Comparison of ENCODE assay signal across 8 cellular contexts in genomic region chr20:3888622-3889488, GRCh38. TPM values are rescaled to one million over a fixed set of nuclear protein-coding genes. Genes with fewer than 3 reads are reported as not detected.
A peak's percentile ranks its signal among the peaks of the same experiment; 100 is the strongest.
DNase-seq lines count a peak whose midpoint lies in the region; ATAC-seq and TF ChIP-seq lines count a peak whose summit lies in the region.

TSS of gene PANK2 (plus strand) at chr20:3889387.

- H3F3A ChIP-seq in DOHH2 (ENCODE audit: control insufficient read depth, insufficient read depth): no peaks in the 10 kb centered on the region

- WGBS in esophagus, 2 donors: 0 to 1% methylated on average over 59 to 71 of the region's 72 CpGs

- peaks cover 18% of the 10 kb centered on the region for H4K20me1 ChIP-seq in DOHH2 (ENCODE audit: control insufficient read depth, insufficient read depth, low read depth, low read length)

- peak; percentile 22 for TF ChIP-seq CTCF in DOHH2 (IDR thresholded peaks at IDR 0.05; ENCODE audit: low read depth, low read length, poor library complexity, severe bottlenecking)
- peak in 5 of 6 experiments; percentile 18 to 48 (median 40) for TF ChIP-seq CTCF in Peyer's patch (IDR thresholded peaks at IDR 0.05)

- peaks cover 73% of the 10 kb centered on the region for H3K79me2 ChIP-seq in DOHH2 (ENCODE audit: control insufficient read depth, low read length)

- H3K9me2 ChIP-seq in DOHH2 (replicated peaks; ENCODE audit: control insufficient read depth, low read length): no peaks in the 10 kb centered on the region

- H3K27ac ChIP-seq in DOHH2 (ENCODE audit: low read depth, low read length) (peak within 1 kb of the TSS; percentile 84), KOPT-K1 (ENCODE audit: low read depth, low read length, poor library complexity, severe bottlenecking) (peak within 1 kb of the TSS; percentile 97), Peyer's patch (peak within 1 kb of the TSS; percentile 95 to 99 (median 98)), esophagus (ENCODE audit: low read depth in 2 of 2, low read length in 1 of 2) (peak within 1 kb of the TSS; percentile 94), muscle layer of colon (ENCODE audit: low read depth, low read length) (peak within 1 kb of the TSS; percentile 90)

- peak; percentile 90 for ATAC-seq in GM21786 (IDR thresholded peaks at IDR 0.05; ENCODE audit: unreplicated experiment)

- peak within 1 kb of the TSS; percentile 79 for H3K4me2 ChIP-seq in DOHH2 (ENCODE audit: low read length)

- H3K9me3 ChIP-seq in DOHH2 (ENCODE audit: control insufficient read depth, insufficient read depth, low read length) (no peaks in the 10 kb centered on the region), KOPT-K1 (ENCODE audit: insufficient read depth, low read length, poor library complexity, severe bottlenecking) (no peaks in the 10 kb centered on the region), Peyer's patch (no peaks in the 10 kb centered on the region), esophagus (ENCODE audit: control insufficient read depth in 2 of 2, insufficient read depth in 1 of 2, low read depth in 1 of 2, low read length in 1 of 2) (no peaks in the 10 kb centered on the region), muscle layer of colon (ENCODE audit: low read length) (no peaks in the 10 kb centered on the region)

- H3K4me3 ChIP-seq in DOHH2 (ENCODE audit: low read length): peak within 1 kb of the TSS; percentile 76
- H3K4me3 ChIP-seq in Peyer's patch: peak within 1 kb of the TSS; percentile 96 to 100 (median 98)
- peak within 1 kb of the TSS; percentile 82 to 95 for H3K4me3 ChIP-seq in esophagus (ENCODE audit: low read depth in 1 of 2, low read length in 2 of 2)
- peak within 1 kb of the TSS; percentile 75 to 98 for H3K4me3 ChIP-seq in muscle layer of colon (ENCODE audit: low read depth in 1 of 2, low read length in 2 of 2)

- peaks cover 52% of the 10 kb centered on the region for H3K36me3 ChIP-seq in DOHH2 (ENCODE audit: control insufficient read depth, low read length)
- peaks cover 42% of the 10 kb centered on the region for H3K36me3 ChIP-seq in KOPT-K1 (ENCODE audit: insufficient read depth, low read length)
- no peaks in the 10 kb centered on the region for H3K36me3 ChIP-seq in Peyer's patch
- no peaks in the 10 kb centered on the region for H3K36me3 ChIP-seq in esophagus (ENCODE audit: control insufficient read depth in 2 of 2, insufficient read depth in 2 of 2, low read length in 1 of 2)
- H3K36me3 ChIP-seq in muscle layer of colon (ENCODE audit: insufficient read depth, low read length): no peaks in the 10 kb centered on the region

- H3K27me3 ChIP-seq in DOHH2 (ENCODE audit: control insufficient read depth, low read length) (no peaks in the 10 kb centered on the region), Peyer's patch (no peaks in the 10 kb centered on the region), esophagus (ENCODE audit: control insufficient read depth in 1 of 2, insufficient read depth in 2 of 2, low read length in 2 of 2) (no peaks in the 10 kb centered on the region), muscle layer of colon (ENCODE audit: control insufficient read depth in 1 of 2, insufficient read depth in 2 of 2, low read length in 2 of 2) (no peaks in the 10 kb centered on the region)

- peak; percentile 85 to 92 for TF ChIP-seq POLR2A in Peyer's patch (IDR thresholded peaks at IDR 0.05)

- DNase-seq in Peyer's patch: peak; percentile 97 to 100 (median 98)
- DNase-seq in activated T-cell treated with anti-CD3 and anti-CD28 coated beads, Interleukin-2, amount 50 U/mL, for 48 hours: peak; percentile 98
- peak; percentile 97 for DNase-seq in stimulated activated CD8-positive, alpha-beta memory T cell treated with anti-CD3 and anti-CD28 coated beads, Interleukin-7, amount 100 ng/mL, for 24 hours (ENCODE audit: low read depth)

- peak within 1 kb of the TSS; percentile 95 for H3K9ac ChIP-seq in muscle layer of colon (ENCODE audit: low read length)

- H3K4me1 ChIP-seq in DOHH2 (ENCODE audit: control insufficient read depth, low read length): peaks cover 36% of the 10 kb centered on the region
- H3K4me1 ChIP-seq in Peyer's patch: peaks cover 0 to 45% (median 4%) of the 10 kb centered on the region in 4 donors
- H3K4me1 ChIP-seq in esophagus (ENCODE audit: control insufficient read depth in 2 of 2, insufficient read depth in 2 of 2, low read length in 1 of 2): peaks cover 0 to 2% of the 10 kb centered on the region in 2 donors
- H3K4me1 ChIP-seq in muscle layer of colon (ENCODE audit: insufficient read depth, low read length): peaks cover 36% of the 10 kb centered on the region

RNA-seq across cellular contexts. Expression of gene PANK2, which starts in this region (rescaled TPM):
- total RNA-seq in Peyer's patch: 10 to 100 TPM; 17.9 to 53.6 (median 43.2) TPM
- 10 to 100 TPM; 31.0 to 31.9 TPM for polyA plus RNA-seq in esophagus

Comparison
In these comparisons a context has a peak if more than half of its experiments do, and no peak if none do; other contexts are left out.
1. Peak in every context shown above with its lines: DNase-seq, ATAC-seq, H3K4me3 ChIP-seq and H3K27ac ChIP-seq.